9 cellular contexts compared by ENCODE assay signal in genomic region chr12:57280234-57281062, GRCh38. TPM values are rescaled to one million over a fixed set of nuclear protein-coding genes. Genes with fewer than 3 reads are reported as not detected.
DNase-seq lines count a peak whose midpoint lies in the region; ATAC-seq and TF ChIP-seq lines count a peak whose summit lies in the region.
"Had no signal": no experiment of that assay in that cellular context is flagged by ENCODE, and none has a peak within 500 bp of the region (broad histone marks: within the 10 kb centered on the region; RNA-seq: fewer than 3 reads in every experiment).

No MANE protein-coding gene starts in this region.

- H3K27ac Mint-ChIP-seq in IgD-negative memory B cell = peak overlapping the region; percentile 74 to 94 (median 88)
- H3K27ac Mint-ChIP-seq in activated CD4-positive, alpha-beta T cell treated with anti-CD3 and anti-CD28 coated beads for 36 hours = peak overlapping the region; percentile 94
- peak overlapping the region; percentile 47 for H3K27ac Mint-ChIP-seq in neural crest cell (ENCODE audit: unreplicated experiment)

- H3K4me3 Mint-ChIP-seq in IgD-negative memory B cell (peak overlapping the region; percentile 24 to 86 (median 74)), neural crest cell (no peak overlapping the region)
- peak overlapping the region; percentile 69 for H3K4me3 Mint-ChIP-seq in activated CD4-positive, alpha-beta T cell treated with anti-CD3 and anti-CD28 coated beads for 36 hours

- H3K36me3 Mint-ChIP-seq in IgD-negative memory B cell (peaks cover 19% of the 10 kb centered on the region), neural crest cell (ENCODE audit: low read depth) (peaks cover 28% of the 10 kb centered on the region)
- H3K36me3 Mint-ChIP-seq in activated CD4-positive, alpha-beta T cell treated with anti-CD3 and anti-CD28 coated beads for 36 hours (ENCODE audit: low read depth) = peaks cover 42% of the 10 kb centered on the region

- peaks cover 0 to 10% of the 10 kb centered on the region in 2 donors for H3K4me1 ChIP-seq in thoracic aorta (ENCODE audit: control insufficient read depth in 1 of 2, low read depth in 2 of 2)

- ATAC-seq in GM21717 (IDR thresholded peaks at IDR 0.05; ENCODE audit: unreplicated experiment) (peak; percentile 93), thoracic aorta (ENCODE audit: insufficient number of reproducible peaks, low FRiP score, low read depth) (peak; percentile 59)
- peak; percentile 99 for ATAC-seq in activated CD4-positive, alpha-beta T cell treated with anti-CD3 and anti-CD28 coated beads for 36 hours

- DNase-seq in GDM1 (lab: John Stamatoyannopoulos, UW) = peak; percentile 10
- DNase-seq in activated CD4-positive, alpha-beta T cell treated with anti-CD3 and anti-CD28 coated beads for 36 hours = peak; percentile 88
- peak; percentile 87 for DNase-seq in dermis blood vessel endothelial cell
- no peak for DNase-seq in neural crest cell (ENCODE audit: low read depth, low spot score)
- DNase-seq in thoracic aorta (ENCODE audit: low spot score) = peak; percentile 11
- DNase-seq in KG1 (lab: John Stamatoyannopoulos, UW) = no peak

- H3K4me3 ChIP-seq in thoracic aorta = no peak overlapping the region

- intact Hi-C loops in activated CD4-positive, alpha-beta T cell treated with anti-CD3 and anti-CD28 coated beads for 36 hours (cut with DNase I, micrococcal nuclease) = loop anchor here (1.0 kb wide), 5 partner anchors 37 to 267 kb away; partner anchors contain the start of genes R3HDM2 (in 2 of the 2), DCTN2 (in 1 of the 2) and GLI1 (in 1 of the 2)

- POLR2A ChIA-PET in activated CD4-positive, alpha-beta T cell treated with anti-CD3 and anti-CD28 coated beads for 36 hours (lab: Charles Lee) = no interaction called here

- H3K27me3 Mint-ChIP-seq in IgD-negative memory B cell (no peaks in the 10 kb centered on the region), neural crest cell (ENCODE audit: low read depth) (no peaks in the 10 kb centered on the region)
- no peaks in the 10 kb centered on the region for H3K27me3 Mint-ChIP-seq in activated CD4-positive, alpha-beta T cell treated with anti-CD3 and anti-CD28 coated beads for 36 hours

- H3K36me3 ChIP-seq in thoracic aorta = peaks cover 44% of the 10 kb centered on the region

- H3K9me3 Mint-ChIP-seq in IgD-negative memory B cell (no peaks in the 10 kb centered on the region), neural crest cell (no peaks in the 10 kb centered on the region)
- H3K9me3 Mint-ChIP-seq in activated CD4-positive, alpha-beta T cell treated with anti-CD3 and anti-CD28 coated beads for 36 hours (ENCODE audit: low read depth) = no peaks in the 10 kb centered on the region

- H3K9me3 ChIP-seq in thoracic aorta = no peaks in the 10 kb centered on the region
- H3K9me3 ChIP-seq: neutrophil had no signal

- peaks cover 15 to 21% (median 18%) of the 10 kb centered on the region in 3 donors for H3K4me1 Mint-ChIP-seq in IgD-negative memory B cell
- H3K4me1 Mint-ChIP-seq in activated CD4-positive, alpha-beta T cell treated with anti-CD3 and anti-CD28 coated beads for 36 hours = peaks cover 23% of the 10 kb centered on the region
- H3K4me1 Mint-ChIP-seq in neural crest cell = peaks cover 11% of the 10 kb centered on the region

- H3K27ac ChIP-seq in thoracic aorta = peak overlapping the region; percentile 19 to 50
- H3K27ac ChIP-seq: neutrophil had no signal

- CTCF ChIA-PET in activated CD4-positive, alpha-beta T cell treated with anti-CD3 and anti-CD28 coated beads for 36 hours (lab: Charles Lee) = interaction anchor here (0.6 to 2.6 kb wide), 7 partner anchors 10 to 123 kb away, joined by 3 to 10 read pairs (median 4); no protein-coding TSS in a partner anchor

- H3K27me3 ChIP-seq in thoracic aorta (replicated peaks; ENCODE audit: insufficient read depth) = no peaks in the 10 kb centered on the region
- H3K27me3 ChIP-seq: neutrophil had no signal

- TF ChIP-seq CTCF in neural crest cell (conservative IDR thresholded peaks at IDR 0.05) = no peak
- no peak for TF ChIP-seq CTCF in thoracic aorta (IDR thresholded peaks at IDR 0.05)

RNA-seq across cellular contexts. Expression of gene STAC3, which starts 29.5 kb away (rescaled TPM):
- 2.4 TPM for polyA plus RNA-seq in IgD-negative memory B cell
- total RNA-seq in activated CD4-positive, alpha-beta T cell treated with anti-CD3 and anti-CD28 coated beads for 36 hours = 1 to 10 TPM; 2.5 to 2.8 TPM
- total RNA-seq in dermis blood vessel endothelial cell (0.65 TPM in 1 of 2 replicates, not detected in the other), neural crest cell (3.8 and 4.1 TPM in 2 replicates), thoracic aorta (under 1 TPM; 0.27 to 0.56 TPM)

RNA-seq across cellular contexts. Expression of gene SHMT2, which starts 50.9 kb away (rescaled TPM):
- 176 TPM for polyA plus RNA-seq in IgD-negative memory B cell
- total RNA-seq in activated CD4-positive, alpha-beta T cell treated with anti-CD3 and anti-CD28 coated beads for 36 hours = 100 to 1,000 TPM; 436 to 487 TPM
- total RNA-seq in dermis blood vessel endothelial cell (140 and 291 TPM in 2 replicates), neural crest cell (225 and 230 TPM in 2 replicates), thoracic aorta (10 to 100 TPM; 57.3 to 60.4 TPM)

Comparison
In these comparisons a context has a peak if more than half of its experiments do, and no peak if none do; other contexts are left out.
1. DNase-seq: peak in GDM1 (single experiment), activated CD4-positive, alpha-beta T cell treated with anti-CD3 and anti-CD28 coated beads for 36 hours (single experiment), dermis blood vessel endothelial cell (single experiment) and thoracic aorta (single experiment); none in neural crest cell (single experiment) and KG1 (single experiment).
2. Peak in every context shown above with its lines, with median percentiles within 50 percentile points of each other: ATAC-seq and H3K27ac Mint-ChIP-seq.